Comparison of ENCODE assay signal across 33 cellular contexts in the genomic region with DNA sequence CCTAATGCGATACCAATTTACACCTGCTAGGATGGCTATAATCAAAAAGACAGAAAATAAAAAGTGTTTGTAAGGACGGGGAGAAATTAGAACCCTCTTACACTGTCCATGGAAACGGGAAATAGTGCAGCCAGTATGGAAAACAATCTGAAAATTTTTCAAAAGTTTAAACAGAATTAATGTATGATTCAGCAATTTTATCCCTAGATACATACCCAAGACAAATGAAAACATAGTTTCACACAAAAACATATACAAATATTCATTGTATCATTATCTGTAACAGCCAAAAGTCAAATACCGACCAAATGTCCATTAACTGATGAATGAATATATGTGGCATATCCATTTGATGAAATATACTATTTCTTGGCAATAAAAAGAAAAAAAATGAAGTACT.
"Had no signal": no experiment of that assay in that cellular context is flagged by ENCODE, and none has a peak within 500 bp of the region (broad histone marks: within the 10 kb centered on the region; RNA-seq: fewer than 3 reads in every experiment).

No MANE protein-coding gene starts in this region.

- H3K4me1 ChIP-seq: adrenal gland, ascending aorta, body of pancreas, breast epithelium had no signal

- ATAC-seq: activated naive CD4-positive, alpha-beta T cell treated with anti-CD3 and anti-CD28 coated beads, Interleukin-2, amount 50 U/mL, for 72 hours; activated naive CD8-positive, alpha-beta T cell treated with anti-CD3 and anti-CD28 coated beads, Interleukin-2, amount 50 U/mL, for 24 hours; activated T-cell treated with anti-CD3 and anti-CD28 coated beads, Interleukin-2, amount 50 U/mL, for 4 hours; activated T-cell treated with anti-CD3 and anti-CD28 coated beads, Interleukin-2, amount 50 U/mL, for 72 hours; activated T-helper 17 cell treated with anti-CD3 and anti-CD28 coated beads, Interleukin-2, amount 50 U/mL, for 72 hours; body of pancreas had no signal

- H3K36me3 ChIP-seq: adrenal gland, ascending aorta, brain microvascular endothelial cell, breast epithelium, cardiac muscle cell had no signal

- H3K4me3 ChIP-seq: adrenal gland, ascending aorta, body of pancreas, breast epithelium, cardiac muscle cell had no signal

- H3K27ac ChIP-seq: adrenal gland, ascending aorta, body of pancreas, brain microvascular endothelial cell, breast epithelium, cardiac muscle cell had no signal

- FAIRE-seq: astrocyte, bronchial epithelial cell had no signal

- H3K27me3 ChIP-seq: adrenal gland, ascending aorta, body of pancreas, brain microvascular endothelial cell, breast epithelium, cardiac muscle cell had no signal

- H3K9me3 ChIP-seq: adrenal gland, ascending aorta, body of pancreas, breast epithelium had no signal

- DNase-seq: activated effector memory CD4-positive, alpha-beta T cell treated with anti-CD3 and anti-CD28 coated beads, Interleukin-2, amount 50 U/mL, for 16 hours; activated effector memory CD4-positive, alpha-beta T cell treated with Interleukin-2 at 50 U/mL for 16 hours; activated gamma-delta T cell; activated gamma-delta T cell treated with Interleukin-2 at 50 U/mL for 16 hours; activated naive CD4-positive, alpha-beta T cell; activated naive CD4-positive, alpha-beta T cell treated with anti-CD3 and anti-CD28 coated beads for 36 hours; activated naive CD4-positive, alpha-beta T cell treated with anti-CD3 and anti-CD28 coated beads, Interleukin-2, amount 10 ng/mL, durations not matched to agents 7 days and 5 days; activated naive CD4-positive, alpha-beta T cell treated with anti-CD3 and anti-CD28 coated beads, Interleukin-2, amount 50 U/mL, for 16 hours; activated naive CD4-positive, alpha-beta T cell treated with Interleukin-2 at 50 U/mL for 16 hours; activated naive CD8-positive, alpha-beta T cell treated with anti-CD3 and anti-CD28 coated beads for 36 hours; activated naive CD8-positive, alpha-beta T cell treated with anti-CD3 and anti-CD28 coated beads, Interleukin-2, amount 10 ng/mL, durations not matched to agents 7 days and 5 days; activated naive CD8-positive, alpha-beta T cell treated with anti-CD3 and anti-CD28 coated beads, Interleukin-2, amount 50 U/mL, for 24 hours; activated T-cell treated with anti-CD3 and anti-CD28 coated beads, Interleukin-2, amount 50 U/mL, for 1 hour; activated T-cell treated with anti-CD3 and anti-CD28 coated beads, Interleukin-2, amount 50 U/mL, for 24 hours; activated T-cell treated with anti-CD3 and anti-CD28 coated beads, Interleukin-2, amount 50 U/mL, for 4 hours; activated T-cell treated with anti-CD3 and anti-CD28 coated beads, Interleukin-2, amount 50 U/mL, for 48 hours; activated T-cell treated with anti-CD3 and anti-CD28 coated beads, Interleukin-2, amount 50 U/mL, for 72 hours; adrenal gland; amniotic stem cell; amygdala; aorta; body of pancreas; brain microvascular endothelial cell; caudate nucleus; central memory CD4-positive, alpha-beta T cell; cerebellar nuclear complex had no signal
